In genomic region chr4:153346031-153346430, GRCh38 we compare ENCODE assay signal across 11 cellular contexts. TPM values are rescaled to one million over a fixed set of nuclear protein-coding genes. Genes with fewer than 3 reads are reported as not detected.
DNase-seq lines count a peak whose midpoint lies in the region; ATAC-seq and TF ChIP-seq lines count a peak whose summit lies in the region.
"Had no signal": no experiment of that assay in that cellular context is flagged by ENCODE, and none has a peak within 500 bp of the region (broad histone marks: within the 10 kb centered on the region; RNA-seq: fewer than 3 reads in every experiment).

No MANE protein-coding gene starts in this region.

- H3K9me3 ChIP-seq in SJCRH30 (replicated peaks) (no peaks in the 10 kb centered on the region), suprapubic skin (no peaks in the 10 kb centered on the region)

- no peak overlapping the region for H3K27ac Mint-ChIP-seq in activated naive CD4-positive, alpha-beta T cell treated with anti-CD3 and anti-CD28 coated beads, Interleukin-2, amount 50 U/mL, for 24 hours
- H3K27ac Mint-ChIP-seq: dendritic cell treated with granulocyte-macrophage colony-stimulating factor and Interleukin-4, amounts not matched to agents 40 ng/mL and 50 ng/mL, for 4 days had no signal

- no peak for ATAC-seq in HG02885 (IDR thresholded peaks at IDR 0.05; ENCODE audit: poor library complexity, unreplicated experiment)

- peak overlapping the region; percentile 93 for H3K4me3 Mint-ChIP-seq in activated naive CD4-positive, alpha-beta T cell treated with anti-CD3 and anti-CD28 coated beads, Interleukin-2, amount 50 U/mL, for 24 hours

- 77% methylated on average over 2 of the region's 2 CpGs for WGBS in suprapubic skin

- no peak for DNase-seq in activated naive CD4-positive, alpha-beta T cell treated with Interleukin-2 at 50 U/mL for 16 hours
- no peak for DNase-seq in SJCRH30
- DNase-seq in fibroblast of pulmonary artery (ENCODE audit: low read depth), result no peak
- DNase-seq in suprapubic skin (ENCODE audit: low spot score in 2 of 2), result no peak
- DNase-seq in GF-D8 (lab: John Stamatoyannopoulos, UW), result no peak
- DNase-seq in NCI-H2029 treated with DMSO at 0.1 percent for 48 hours (lab: John Stamatoyannopoulos, UW), result no peak
- DNase-seq: NCI-H146 had no signal

- H3K4me3 ChIP-seq in SJCRH30, result peak overlapping the region; percentile 99
- H3K4me3 ChIP-seq in fibroblast of pulmonary artery (replicated peaks; ENCODE audit: low read depth, low read length), result peak overlapping the region; percentile 70
- peak overlapping the region; percentile 97 for H3K4me3 ChIP-seq in suprapubic skin
- H3K4me3 ChIP-seq: lung had no signal

- H3K27me3 Mint-ChIP-seq in activated naive CD4-positive, alpha-beta T cell treated with anti-CD3 and anti-CD28 coated beads, Interleukin-2, amount 50 U/mL, for 24 hours, result peaks cover 2% of the 10 kb centered on the region

- TF ChIP-seq EP300 in suprapubic skin (IDR thresholded peaks at IDR 0.05), result no peak

- TF ChIP-seq CTCF in fibroblast of pulmonary artery (IDR thresholded peaks at IDR 0.05; ENCODE audit: low read length, missing control alignments) (no peak), suprapubic skin (IDR thresholded peaks at IDR 0.05) (no peak)

- H3K4me1 Mint-ChIP-seq in activated naive CD4-positive, alpha-beta T cell treated with anti-CD3 and anti-CD28 coated beads, Interleukin-2, amount 50 U/mL, for 24 hours, result peaks cover 38% of the 10 kb centered on the region

- no peak for TF ChIP-seq POLR2A in suprapubic skin (IDR thresholded peaks at IDR 0.05)

- H3K36me3 ChIP-seq in SJCRH30 (peaks cover 5% of the 10 kb centered on the region), suprapubic skin (no peaks in the 10 kb centered on the region)

- H3K27ac ChIP-seq in SJCRH30 (peak overlapping the region; percentile 99), suprapubic skin (no peak overlapping the region)

- H3K27me3 ChIP-seq in SJCRH30 (no peaks in the 10 kb centered on the region), suprapubic skin (no peaks in the 10 kb centered on the region)

- no peaks in the 10 kb centered on the region for H3K36me3 Mint-ChIP-seq in activated naive CD4-positive, alpha-beta T cell treated with anti-CD3 and anti-CD28 coated beads, Interleukin-2, amount 50 U/mL, for 24 hours

- H3K4me1 ChIP-seq in SJCRH30, result peaks cover 15% of the 10 kb centered on the region
- H3K4me1 ChIP-seq in suprapubic skin, result peaks cover 7% of the 10 kb centered on the region

- no peaks in the 10 kb centered on the region for H3K9me3 Mint-ChIP-seq in activated naive CD4-positive, alpha-beta T cell treated with anti-CD3 and anti-CD28 coated beads, Interleukin-2, amount 50 U/mL, for 24 hours
- H3K9me3 Mint-ChIP-seq: dendritic cell treated with granulocyte-macrophage colony-stimulating factor and Interleukin-4, amounts not matched to agents 40 ng/mL and 50 ng/mL, for 4 days had no signal

RNA-seq across cellular contexts. Expression of gene MND1, which starts 1.5 kb away (rescaled TPM):
- 34.2 and 35.7 TPM in 2 replicates for total RNA-seq in SJCRH30 (2014; rRNA removed; shearing (Covaris generic))
- not detected for total RNA-seq in suprapubic skin

Comparison
In these comparisons a context has a peak if more than half of its experiments do, and no peak if none do; other contexts are left out.
1. RNA of gene MND1, which starts 1.5 kb away (total RNA-seq): 34.2 to 35.7 TPM in SJCRH30; not detected in suprapubic skin; every median in the first group is over 10 times any median in the second.
2. Peak in every context shown above with its lines, with median percentiles within 50 percentile points of each other: H3K4me3 ChIP-seq.